18 cellular contexts compared by ENCODE assay signal in genomic region chr9:111414406-111414805, GRCh38.
"Had no signal": no experiment of that assay in that cellular context is flagged by ENCODE, and none has a peak within 500 bp of the region (broad histone marks: within the 10 kb centered on the region; RNA-seq: fewer than 3 reads in every experiment).

No MANE protein-coding gene starts in this region.

- H3K27me3 Mint-ChIP-seq: naive B cell; stimulated activated naive B cell treated with anti-CD40 and anti-IgM and Interleukin-4, amounts not matched to agents 10 μg/mL and 1 μg/mL and 100 μg/mL, for 72 hours; stimulated activated naive CD8-positive, alpha-beta T cell treated with anti-CD3 and anti-CD28 coated beads, Interleukin-15, Interleukin-2, amounts not matched to agents 100 ng/mL and 50 ng/mL, for 24 hours had no signal

- DNase-seq: kidney; mesenchymal stem cell; mucosa of descending colon; naive B cell; pancreas; right lobe of liver; small intestine; stimulated activated CD4-positive, alpha-beta T cell treated with anti-CD3 and anti-CD28 coated beads, Interleukin-15, amount 100 ng/mL, for 24 hours; stimulated activated CD4-positive, alpha-beta T cell treated with anti-CD3 and anti-CD28 coated beads, Interleukin-2, amount 100 ng/mL, for 48 hours; stimulated activated naive B cell treated with anti-CD40 and anti-IgM and Interleukin-4, amounts not matched to agents 10 μg/mL and 1 μg/mL and 100 μg/mL, for 72 hours; transverse colon; upper lobe of right lung; uterus had no signal

- H3K27ac ChIP-seq: coronary artery, pancreas, right lobe of liver, transverse colon, upper lobe of right lung, uterus had no signal

- H3K9me3 Mint-ChIP-seq: mesothelial cell of epicardium; naive B cell; nephron; stimulated activated naive B cell treated with anti-CD40 and anti-IgM and Interleukin-4, amounts not matched to agents 10 μg/mL and 1 μg/mL and 100 μg/mL, for 72 hours; stimulated activated naive CD8-positive, alpha-beta T cell treated with anti-CD3 and anti-CD28 coated beads, Interleukin-15, Interleukin-2, amounts not matched to agents 100 ng/mL and 50 ng/mL, for 24 hours had no signal

- H3K27ac Mint-ChIP-seq: mesothelial cell of epicardium; naive B cell; nephron; stimulated activated naive B cell treated with anti-CD40 and anti-IgM and Interleukin-4, amounts not matched to agents 10 μg/mL and 1 μg/mL and 100 μg/mL, for 72 hours; stimulated activated naive CD8-positive, alpha-beta T cell treated with anti-CD3 and anti-CD28 coated beads, Interleukin-15, Interleukin-2, amounts not matched to agents 100 ng/mL and 50 ng/mL, for 24 hours had no signal

- H3K4me1 Mint-ChIP-seq: mesothelial cell of epicardium; naive B cell; nephron; stimulated activated naive B cell treated with anti-CD40 and anti-IgM and Interleukin-4, amounts not matched to agents 10 μg/mL and 1 μg/mL and 100 μg/mL, for 72 hours had no signal

- ATAC-seq: left lobe of liver; mucosa of descending colon; pancreas; right lobe of liver; stimulated activated naive B cell treated with anti-CD40 and anti-IgM and Interleukin-4, amounts not matched to agents 10 μg/mL and 1 μg/mL and 100 μg/mL, for 72 hours; upper lobe of right lung had no signal

- H3K4me3 Mint-ChIP-seq: mesothelial cell of epicardium; naive B cell; nephron; stimulated activated naive B cell treated with anti-CD40 and anti-IgM and Interleukin-4, amounts not matched to agents 10 μg/mL and 1 μg/mL and 100 μg/mL, for 72 hours; stimulated activated naive CD8-positive, alpha-beta T cell treated with anti-CD3 and anti-CD28 coated beads, Interleukin-15, Interleukin-2, amounts not matched to agents 100 ng/mL and 50 ng/mL, for 24 hours had no signal
